30 cellular contexts compared by ENCODE assay signal in genomic region chr17:17679243-17679642, GRCh38.
"Had no signal": no experiment of that assay in that cellular context is flagged by ENCODE, and none has a peak within 500 bp of the region (broad histone marks: within the 10 kb centered on the region; RNA-seq: fewer than 3 reads in every experiment).

No MANE protein-coding gene starts in this region.

- H3K36me3 Mint-ChIP-seq: activated naive CD8-positive, alpha-beta T cell treated with anti-CD3 and anti-CD28 coated beads, Interleukin-2, amount 10 ng/mL, durations not matched to agents 7 days and 5 days; brain had no signal

- H3K27me3 ChIP-seq: ascending aorta, dorsolateral prefrontal cortex, left lung, pancreas, tibial nerve had no signal

- H3K36me3 ChIP-seq: ascending aorta, cardiac muscle cell, left lung, lower lobe of right lung, pancreas, tibial nerve had no signal

- H3K9me3 ChIP-seq: ascending aorta, left lung, lower lobe of right lung, pancreas, psoas muscle, tibial nerve had no signal

- FAIRE-seq: frontal cortex, islet of Langerhans, pancreas had no signal

- H3K27ac Mint-ChIP-seq: activated CD8-positive, alpha-beta T cell treated with anti-CD3 and anti-CD28 coated beads for 36 hours; activated naive CD4-positive, alpha-beta T cell treated with anti-CD3 and anti-CD28 coated beads for 36 hours; activated naive CD8-positive, alpha-beta T cell treated with anti-CD3 and anti-CD28 coated beads, Interleukin-2, amount 10 ng/mL, durations not matched to agents 7 days and 5 days; activated T-cell treated with anti-CD3 and anti-CD28 coated beads, Interleukin-2, amount 50 U/mL, for 72 hours; brain had no signal

- ATAC-seq: activated CD8-positive, alpha-beta T cell treated with anti-CD3 and anti-CD28 coated beads for 36 hours; activated T-cell treated with anti-CD3 and anti-CD28 coated beads, Interleukin-2, amount 50 U/mL, for 72 hours; left lung; lower lobe of right lung; naive thymus-derived CD8-positive, alpha-beta T cell; pancreas; psoas muscle had no signal

- H3K4me3 ChIP-seq: ascending aorta, cardiac muscle cell, coronary artery, dorsolateral prefrontal cortex, left lung, lower lobe of right lung, pancreas, psoas muscle, smooth muscle cell, tibial nerve had no signal

- H3K4me3 Mint-ChIP-seq: activated CD4-positive, alpha-beta T cell treated with anti-CD3 and anti-CD28 coated beads, Interleukin-2, amount 10 ng/mL, durations not matched to agents 24 days and 14 days; activated CD8-positive, alpha-beta T cell treated with anti-CD3 and anti-CD28 coated beads for 36 hours; activated naive CD4-positive, alpha-beta T cell treated with anti-CD3 and anti-CD28 coated beads for 36 hours; activated naive CD8-positive, alpha-beta T cell treated with anti-CD3 and anti-CD28 coated beads, Interleukin-2, amount 10 ng/mL, durations not matched to agents 7 days and 5 days; activated T-cell treated with anti-CD3 and anti-CD28 coated beads, Interleukin-2, amount 50 U/mL, for 72 hours had no signal

- H3K27ac ChIP-seq: ascending aorta, cardiac muscle cell, coronary artery, dorsolateral prefrontal cortex, left lung, lower lobe of right lung, pancreas, psoas muscle, tibial nerve had no signal

- H3K27me3 Mint-ChIP-seq: activated CD8-positive, alpha-beta T cell treated with anti-CD3 and anti-CD28 coated beads for 36 hours had no signal

- H3K9me3 Mint-ChIP-seq: activated CD4-positive, alpha-beta T cell treated with anti-CD3 and anti-CD28 coated beads, Interleukin-2, amount 10 ng/mL, durations not matched to agents 24 days and 14 days; activated CD8-positive, alpha-beta T cell treated with anti-CD3 and anti-CD28 coated beads for 36 hours; activated naive CD4-positive, alpha-beta T cell treated with anti-CD3 and anti-CD28 coated beads for 36 hours; activated naive CD8-positive, alpha-beta T cell treated with anti-CD3 and anti-CD28 coated beads, Interleukin-2, amount 10 ng/mL, durations not matched to agents 7 days and 5 days; activated T-cell treated with anti-CD3 and anti-CD28 coated beads, Interleukin-2, amount 50 U/mL, for 72 hours; naive thymus-derived CD8-positive, alpha-beta T cell had no signal

- DNase-seq: activated CD4-positive, CD25-positive, alpha-beta regulatory T cell treated with anti-CD3 and anti-CD28 coated beads, Interleukin-2, amount 50 U/mL, for 72 hours; activated CD8-positive, alpha-beta T cell treated with anti-CD3 and anti-CD28 coated beads for 36 hours; activated effector memory CD4-positive, alpha-beta T cell treated with Interleukin-2 at 50 U/mL for 16 hours; activated naive CD4-positive, alpha-beta T cell treated with anti-CD3 and anti-CD28 coated beads for 36 hours; activated naive CD8-positive, alpha-beta T cell treated with anti-CD3 and anti-CD28 coated beads, Interleukin-2, amount 10 ng/mL, durations not matched to agents 7 days and 5 days; activated T-cell treated with anti-CD3 and anti-CD28 coated beads, Interleukin-2, amount 50 U/mL, for 72 hours; dorsolateral prefrontal cortex; effector memory CD4-positive, alpha-beta T cell; glutamatergic neuron; lower lobe of right lung; mesenchymal stem cell; nucleus accumbens; pancreas; stimulated activated CD4-positive, alpha-beta T cell treated with anti-CD3 and anti-CD28 coated beads, Interleukin-15, amount 100 ng/mL, for 24 hours; stimulated activated CD4-positive, alpha-beta T cell treated with anti-CD3 and anti-CD28 coated beads, Interleukin-2, amount 100 ng/mL, for 24 hours; stimulated activated naive CD4-positive, alpha-beta T cell; T-helper 1 cell; T-helper 9 cell had no signal

- H3K4me2 ChIP-seq: smooth muscle cell had no signal
